In the genomic region with DNA sequence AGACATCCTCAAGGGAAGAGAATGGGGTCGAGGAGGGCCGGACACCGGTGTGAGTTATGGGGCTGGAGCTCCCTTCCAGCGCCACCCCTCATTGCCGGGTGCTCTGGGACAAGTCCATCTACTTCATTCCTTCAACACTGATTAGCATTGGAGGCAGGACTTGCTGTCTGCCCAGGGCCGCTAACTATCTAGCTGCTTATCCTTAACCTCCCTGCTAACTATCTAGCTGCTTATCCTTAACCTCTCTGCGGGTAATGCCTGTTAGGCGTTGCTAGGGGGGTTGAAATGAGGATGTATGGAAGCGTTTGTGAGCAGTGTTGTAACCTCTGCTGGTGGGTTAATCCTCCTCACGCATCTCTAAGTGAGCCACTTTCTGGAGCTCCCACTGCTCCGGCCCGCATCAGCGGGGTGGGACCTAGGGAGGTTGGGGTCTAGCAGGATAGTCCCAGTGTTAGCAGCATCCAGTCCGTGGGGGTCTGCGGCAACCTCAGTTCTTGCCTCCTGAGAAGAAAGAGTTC, we compare ENCODE assay signal across 8 cellular contexts. TPM values are rescaled to one million over a fixed set of nuclear protein-coding genes. Genes with fewer than 3 reads are reported as not detected.
DNase-seq lines count a peak whose midpoint lies in the region; ATAC-seq, FAIRE-seq and TF ChIP-seq lines count a peak whose summit lies in the region.

No MANE protein-coding gene starts in this region.

- H3K4me3 ChIP-seq in CD4-positive, CD25-positive, alpha-beta regulatory T cell (ENCODE audit: low read depth, low read length) = peak overlapping the region; percentile 72
- peak overlapping the region; percentile 64 for H3K4me3 ChIP-seq in HUES6 (ENCODE audit: low read depth, low read length)
- H3K4me3 ChIP-seq in adipocyte (ENCODE audit: low read length) = peak overlapping the region; percentile 76
- H3K4me3 ChIP-seq in kidney (ENCODE audit: low read length in 2 of 2) = peak overlapping the region; percentile 57 to 62
- H3K4me3 ChIP-seq in testis = peak overlapping the region; percentile 58 to 60

- no peak for ATAC-seq in CD4-positive, CD25-positive, alpha-beta regulatory T cell (ENCODE audit: low read depth in 2 of 2)
- ATAC-seq in GM19395 (IDR thresholded peaks at IDR 0.05; ENCODE audit: unreplicated experiment) = no peak
- ATAC-seq in GM18867 (IDR thresholded peaks at IDR 0.05; ENCODE audit: unreplicated experiment) = no peak
- ATAC-seq in GM19023 (IDR thresholded peaks at IDR 0.05; ENCODE audit: unreplicated experiment) = no peak

- no peak for TF ChIP-seq POLR2A in testis (IDR thresholded peaks at IDR 0.05)

- H3K27me3 Mint-ChIP-seq in CD4-positive, CD25-positive, alpha-beta regulatory T cell = peaks cover 3% of the 10 kb centered on the region

- H3K9ac ChIP-seq in HUES6 (ENCODE audit: low read length) = peak overlapping the region; percentile 24
- peak overlapping the region; percentile 78 for H3K9ac ChIP-seq in adipocyte (ENCODE audit: low read length)
- H3K9ac ChIP-seq in kidney (ENCODE audit: low read length in 2 of 2) = peak overlapping the region; percentile 43 to 75

- no peaks in the 10 kb centered on the region for H3K9me3 ChIP-seq in CD4-positive, CD25-positive, alpha-beta regulatory T cell (ENCODE audit: control insufficient read depth in 2 of 2, low read length in 2 of 2)
- H3K9me3 ChIP-seq in HUES6 (ENCODE audit: control insufficient read depth, insufficient read depth, low read depth, low read length) (no peaks in the 10 kb centered on the region), adipocyte (ENCODE audit: control insufficient read depth, low read length) (no peaks in the 10 kb centered on the region), kidney (ENCODE audit: control insufficient read depth in 1 of 2, low read length in 2 of 2) (no peaks in the 10 kb centered on the region), testis (no peaks in the 10 kb centered on the region)

- no peaks in the 10 kb centered on the region for H3K36me3 ChIP-seq in CD4-positive, CD25-positive, alpha-beta regulatory T cell (ENCODE audit: control insufficient read depth, insufficient read depth, low read length)
- H3K36me3 ChIP-seq in HUES6 (ENCODE audit: control insufficient read depth, insufficient read depth, low read length) (no peaks in the 10 kb centered on the region), adipocyte (ENCODE audit: control insufficient read depth, insufficient read depth, low read length, severe bottlenecking) (no peaks in the 10 kb centered on the region), kidney (ENCODE audit: control insufficient read depth in 1 of 2, insufficient read depth in 2 of 2, low read length in 2 of 2) (no peaks in the 10 kb centered on the region), testis (ENCODE audit: low read depth, missing control alignments) (no peaks in the 10 kb centered on the region)

- H3K27ac ChIP-seq in CD4-positive, CD25-positive, alpha-beta regulatory T cell (ENCODE audit: insufficient read depth, low read length, poor library complexity, severe bottlenecking) = peak overlapping the region; percentile 65
- H3K27ac ChIP-seq in HUES6 (ENCODE audit: low read depth, low read length) (no peak overlapping the region), kidney (ENCODE audit: low read depth in 2 of 2, low read length in 2 of 2) (peak overlapping the region; percentile 51 to 85), testis (peak overlapping the region in 1 of 2 donors; percentile 56)

- DNase-seq in CD4-positive, CD25-positive, alpha-beta regulatory T cell = peak in 1 of 3 donors; percentile 35
- DNase-seq in adipocyte (ENCODE audit: low read depth) (no peak), kidney (no peak), testis (no peak)

- WGBS in testis, 2 donors = 27 to 37% methylated on average over 15 of the region's 15 CpGs

- intact Hi-C loops in kidney (cut with DNase I) = no loop called here
- intact Hi-C loops in testis (cut with DNase I; ENCODE audit: low total_unique reads) = loop anchor here (10.0 kb wide), 1 partner anchor 82 kb away; no protein-coding TSS in a partner anchor

- H3K27me3 ChIP-seq in CD4-positive, CD25-positive, alpha-beta regulatory T cell (ENCODE audit: control insufficient read depth, insufficient read depth, low read length) = no peaks in the 10 kb centered on the region
- peaks cover 55% of the 10 kb centered on the region for H3K27me3 ChIP-seq in HUES6 (ENCODE audit: control insufficient read depth, insufficient read depth, low read length)
- peaks cover 13% of the 10 kb centered on the region for H3K27me3 ChIP-seq in adipocyte (replicated peaks; ENCODE audit: control insufficient read depth, insufficient read depth, low read length)
- no peaks in the 10 kb centered on the region for H3K27me3 ChIP-seq in testis

- H3K36me3 Mint-ChIP-seq in CD4-positive, CD25-positive, alpha-beta regulatory T cell = no peaks in the 10 kb centered on the region

- no peak for FAIRE-seq in kidney (lab: Jason Lieb, UNC)

- H3K4me1 Mint-ChIP-seq in CD4-positive, CD25-positive, alpha-beta regulatory T cell = peaks cover 0 to 43% (median 15%) of the 10 kb centered on the region in 4 donors

- peak overlapping the region; percentile 79 to 89 (median 86) for H3K4me3 Mint-ChIP-seq in CD4-positive, CD25-positive, alpha-beta regulatory T cell

- TF ChIP-seq CTCF in kidney (IDR thresholded peaks at IDR 0.05; ENCODE audit: borderline replicate concordance, extremely low read depth, insufficient read depth) = no peak
- no peak for TF ChIP-seq CTCF in testis (IDR thresholded peaks at IDR 0.05)

- peak overlapping the region; percentile 48 to 90 (median 68) for H3K27ac Mint-ChIP-seq in CD4-positive, CD25-positive, alpha-beta regulatory T cell

- peaks cover 27% of the 10 kb centered on the region for H3K4me1 ChIP-seq in CD4-positive, CD25-positive, alpha-beta regulatory T cell (ENCODE audit: control insufficient read depth, insufficient read depth, low read length, poor library complexity, severe bottlenecking)
- H3K4me1 ChIP-seq in HUES6 (ENCODE audit: control insufficient read depth, insufficient read depth, low read length) (peaks cover 24% of the 10 kb centered on the region), adipocyte (ENCODE audit: control insufficient read depth, insufficient read depth, low read length) (peaks cover 13% of the 10 kb centered on the region), kidney (ENCODE audit: control insufficient read depth in 1 of 2, insufficient read depth in 1 of 2, low read depth in 1 of 2, low read length in 2 of 2) (peaks cover 9 to 23% of the 10 kb centered on the region in 2 donors), testis (peaks cover 10% of the 10 kb centered on the region)

- H3K9me3 Mint-ChIP-seq in CD4-positive, CD25-positive, alpha-beta regulatory T cell = no peaks in the 10 kb centered on the region

RNA-seq across cellular contexts. Expression of gene CHAC1, which starts 10.9 kb away (rescaled TPM):
- 0.64 TPM for total RNA-seq in CD4-positive, CD25-positive, alpha-beta regulatory T cell
- under 1 TPM in 2 of 4 donors, not detected in 2; 0.26 to 0.45 TPM for polyA plus RNA-seq in CD4-positive, CD25-positive, alpha-beta regulatory T cell
- total RNA-seq in kidney (4.7 TPM), testis (1 to 10 TPM; 2.5 to 5.9 TPM)
- polyA plus RNA-seq in kidney (ENCODE audit: insufficient read depth, low read depth, low replicate concordance) (21.1 TPM), testis (ENCODE audit: insufficient read depth, low read depth, low replicate concordance) (1.8 TPM)

RNA-seq across cellular contexts. Expression of gene DLL4, which starts 13.3 kb away (rescaled TPM):
- total RNA-seq in CD4-positive, CD25-positive, alpha-beta regulatory T cell = not detected
- polyA plus RNA-seq in CD4-positive, CD25-positive, alpha-beta regulatory T cell = not detected
- total RNA-seq in kidney (9.4 TPM), testis (1 to 10 TPM; 3.5 to 3.9 TPM)
- polyA plus RNA-seq in kidney (ENCODE audit: insufficient read depth, low read depth, low replicate concordance) (5.8 TPM), testis (ENCODE audit: insufficient read depth, low read depth, low replicate concordance) (2.0 TPM)

RNA-seq across cellular contexts. Expression of gene VPS18, which starts 48.1 kb away (rescaled TPM):
- total RNA-seq in CD4-positive, CD25-positive, alpha-beta regulatory T cell = 26.4 TPM
- polyA plus RNA-seq in CD4-positive, CD25-positive, alpha-beta regulatory T cell = 10 to 100 TPM; 19.5 to 26.5 (median 22.4) TPM
- 28.1 TPM for total RNA-seq in kidney
- 21.9 TPM for polyA plus RNA-seq in kidney (ENCODE audit: insufficient read depth, low read depth, low replicate concordance)
- total RNA-seq in testis = 10 to 100 TPM; 25.5 to 33.4 TPM
- polyA plus RNA-seq in testis (ENCODE audit: insufficient read depth, low read depth, low replicate concordance) = 16.3 TPM

Comparison
In these comparisons a context has a peak if more than half of its experiments do, and no peak if none do; other contexts are left out.
1. H3K9ac ChIP-seq: peak in every context shown above with its lines; median percentile 78 in adipocyte; 59 in kidney; 24 in HUES6.